Comparison of ENCODE assay signal across 26 cellular contexts in genomic region chr2:182631299-182631698, GRCh38.
"Had no signal": no experiment of that assay in that cellular context is flagged by ENCODE, and none has a peak within 500 bp of the region (broad histone marks: within the 10 kb centered on the region; RNA-seq: fewer than 3 reads in every experiment).

No MANE protein-coding gene starts in this region.

- H3K4me1 Mint-ChIP-seq: activated CD8-positive, alpha-beta memory T cell treated with anti-CD3 and anti-CD28 coated beads, Interleukin-2, amount 10 ng/mL, durations not matched to agents 7 days and 5 days; activated naive CD4-positive, alpha-beta T cell treated with anti-CD3 and anti-CD28 coated beads, Interleukin-2, amount 50 U/mL, for 24 hours had no signal

- FAIRE-seq: bronchial epithelial cell had no signal

- H3K27ac ChIP-seq: KMS-11, Peyer's patch, RWPE1, SJCRH30, WERI-Rb-1 had no signal

- DNase-seq: activated CD4-positive, alpha-beta T cell treated with anti-CD3 and anti-CD28 coated beads for 4 hours; activated CD4-positive, alpha-beta T cell treated with anti-CD3 and anti-CD28 coated beads, Interleukin-2, amount 50 U/mL, for 4 hours; activated CD8-positive, alpha-beta memory T cell treated with anti-CD3 and anti-CD28 coated beads, Interleukin-2, amount 10 ng/mL, durations not matched to agents 7 days and 5 days; activated CD8-positive, alpha-beta T cell treated with anti-CD3 and anti-CD28 coated beads, Interleukin-2, amount 10 ng/mL, durations not matched to agents 7 days and 5 days; activated effector memory CD4-positive, alpha-beta T cell treated with Interleukin-2 at 50 U/mL for 16 hours; activated naive CD4-positive, alpha-beta T cell; activated T-cell treated with anti-CD3 and anti-CD28 coated beads, Interleukin-2, amount 50 U/mL, for 24 hours; aorta; central memory CD4-positive, alpha-beta T cell; NCI-H1105 treated with DMSO at 0.1 percent for 48 hours; NCI-H1436 treated with DMSO at 0.1 percent for 48 hours; NCI-H1930; NCI-H345; NCI-H774; NK-92 treated with Interleukin-12 subunit alpha and Interleukin-12 subunit beta, amount 100 ng/mL, for 24 hours; Peyer's patch; Right ventricle myocardium superior; SJCRH30; SK-N-SH; T-helper 1 cell; WERI-Rb-1 had no signal

- H3K4me1 ChIP-seq: Peyer's patch had no signal

- H3K4me3 ChIP-seq: Peyer's patch, SJCRH30 had no signal

- H3K4me3 Mint-ChIP-seq: activated CD8-positive, alpha-beta memory T cell treated with anti-CD3 and anti-CD28 coated beads, Interleukin-2, amount 10 ng/mL, durations not matched to agents 7 days and 5 days; activated CD8-positive, alpha-beta T cell treated with anti-CD3 and anti-CD28 coated beads, Interleukin-2, amount 10 ng/mL, durations not matched to agents 7 days and 5 days; activated naive CD4-positive, alpha-beta T cell treated with anti-CD3 and anti-CD28 coated beads, Interleukin-2, amount 50 U/mL, for 24 hours; activated T-cell treated with anti-CD3 and anti-CD28 coated beads, Interleukin-2, amount 50 U/mL, for 24 hours; activated T-helper 1 cell treated with anti-CD3 and anti-CD28 coated beads, Interleukin-12 subunit alpha, Interleukin-12 subunit beta, Interleukin-2, Interleukin-4 antibody, amounts not matched to agents 30 ng/mL and 10 ng/mL and 1 ng/mL, durations not matched to agents 14 hours and 24 hours and 36 hours had no signal

- H3K9me3 Mint-ChIP-seq: activated naive CD4-positive, alpha-beta T cell treated with anti-CD3 and anti-CD28 coated beads, Interleukin-2, amount 50 U/mL, for 24 hours; activated T-cell treated with anti-CD3 and anti-CD28 coated beads, Interleukin-2, amount 50 U/mL, for 24 hours; activated T-helper 1 cell treated with anti-CD3 and anti-CD28 coated beads, Interleukin-12 subunit alpha, Interleukin-12 subunit beta, Interleukin-2, Interleukin-4 antibody, amounts not matched to agents 30 ng/mL and 10 ng/mL and 1 ng/mL, durations not matched to agents 14 hours and 24 hours and 36 hours had no signal

- H3K27me3 ChIP-seq: Peyer's patch, SJCRH30 had no signal

- H3K27ac Mint-ChIP-seq: activated CD8-positive, alpha-beta memory T cell treated with anti-CD3 and anti-CD28 coated beads, Interleukin-2, amount 10 ng/mL, durations not matched to agents 7 days and 5 days; activated CD8-positive, alpha-beta T cell treated with anti-CD3 and anti-CD28 coated beads, Interleukin-2, amount 10 ng/mL, durations not matched to agents 7 days and 5 days; activated naive CD4-positive, alpha-beta T cell treated with anti-CD3 and anti-CD28 coated beads, Interleukin-2, amount 50 U/mL, for 24 hours; activated T-cell treated with anti-CD3 and anti-CD28 coated beads, Interleukin-2, amount 50 U/mL, for 24 hours; activated T-helper 1 cell treated with anti-CD3 and anti-CD28 coated beads, Interleukin-12 subunit alpha, Interleukin-12 subunit beta, Interleukin-2, Interleukin-4 antibody, amounts not matched to agents 30 ng/mL and 10 ng/mL and 1 ng/mL, durations not matched to agents 14 hours and 24 hours and 36 hours had no signal

- H3K36me3 ChIP-seq: Peyer's patch, SJCRH30, WERI-Rb-1 had no signal

- H3K9ac ChIP-seq: KMS-11, SK-N-SH had no signal

- H3K9me3 ChIP-seq: Peyer's patch, SJCRH30, SK-N-SH had no signal

- H3K36me3 Mint-ChIP-seq: activated CD8-positive, alpha-beta memory T cell treated with anti-CD3 and anti-CD28 coated beads, Interleukin-2, amount 10 ng/mL, durations not matched to agents 7 days and 5 days; activated naive CD4-positive, alpha-beta T cell treated with anti-CD3 and anti-CD28 coated beads, Interleukin-2, amount 50 U/mL, for 24 hours had no signal

- H3K4me2 ChIP-seq: KMS-11, SK-N-SH had no signal
